ENCODE assay signal across 1 cellular context in genomic region chr9:124197177-124198095, GRCh38.
A peak's percentile ranks its signal among the peaks of the same experiment; 100 is the strongest.
TF ChIP-seq lines count a peak whose summit lies in the region.

No MANE protein-coding gene starts in this region.

TF ChIP-seq in GM12878, 131 proteins besides CTCF, POLR2A, EP300 and RAD21 (continued from another document and continues in another):
- TF ChIP-seq LARP7 (IDR thresholded peaks at IDR 0.05): 0 out of 2 replicates have a peak, but pooled peaks have one; percentile 64
- peak; percentile 70; the same call in 1 of the 2 replicates for TF ChIP-seq IRF5 (IDR thresholded peaks at IDR 0.05; ENCODE audit: borderline replicate concordance)
- no peak for TF ChIP-seq ATF2 (IDR thresholded peaks at IDR 0.05; ENCODE audit: low read length)
- peak; percentile 96 for TF ChIP-seq ATF7 (IDR thresholded peaks at IDR 0.05; ENCODE audit: low read depth)
- TF ChIP-seq, protein P1, sequence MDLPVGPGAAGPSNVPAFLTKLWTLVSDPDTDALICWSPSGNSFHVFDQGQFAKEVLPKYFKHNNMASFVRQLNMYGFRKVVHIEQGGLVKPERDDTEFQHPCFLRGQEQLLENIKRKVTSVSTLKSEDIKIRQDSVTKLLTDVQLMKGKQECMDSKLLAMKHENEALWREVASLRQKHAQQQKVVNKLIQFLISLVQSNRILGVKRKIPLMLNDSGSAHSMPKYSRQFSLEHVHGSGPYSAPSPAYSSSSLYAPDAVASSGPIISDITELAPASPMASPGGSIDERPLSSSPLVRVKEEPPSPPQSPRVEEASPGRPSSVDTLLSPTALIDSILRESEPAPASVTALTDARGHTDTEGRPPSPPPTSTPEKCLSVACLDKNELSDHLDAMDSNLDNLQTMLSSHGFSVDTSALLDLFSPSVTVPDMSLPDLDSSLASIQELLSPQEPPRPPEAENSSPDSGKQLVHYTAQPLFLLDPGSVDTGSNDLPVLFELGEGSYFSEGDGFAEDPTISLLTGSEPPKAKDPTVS (IDR thresholded peaks at IDR 0.05; ENCODE audit: low read depth, low read length): no peak
- TF ChIP-seq, protein P2, sequence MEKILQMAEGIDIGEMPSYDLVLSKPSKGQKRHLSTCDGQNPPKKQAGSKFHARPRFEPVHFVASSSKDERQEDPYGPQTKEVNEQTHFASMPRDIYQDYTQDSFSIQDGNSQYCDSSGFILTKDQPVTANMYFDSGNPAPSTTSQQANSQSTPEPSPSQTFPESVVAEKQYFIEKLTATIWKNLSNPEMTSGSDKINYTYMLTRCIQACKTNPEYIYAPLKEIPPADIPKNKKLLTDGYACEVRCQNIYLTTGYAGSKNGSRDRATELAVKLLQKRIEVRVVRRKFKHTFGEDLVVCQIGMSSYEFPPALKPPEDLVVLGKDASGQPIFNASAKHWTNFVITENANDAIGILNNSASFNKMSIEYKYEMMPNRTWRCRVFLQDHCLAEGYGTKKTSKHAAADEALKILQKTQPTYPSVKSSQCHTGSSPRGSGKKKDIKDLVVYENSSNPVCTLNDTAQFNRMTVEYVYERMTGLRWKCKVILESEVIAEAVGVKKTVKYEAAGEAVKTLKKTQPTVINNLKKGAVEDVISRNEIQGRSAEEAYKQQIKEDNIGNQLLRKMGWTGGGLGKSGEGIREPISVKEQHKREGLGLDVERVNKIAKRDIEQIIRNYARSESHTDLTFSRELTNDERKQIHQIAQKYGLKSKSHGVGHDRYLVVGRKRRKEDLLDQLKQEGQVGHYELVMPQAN (conservative IDR thresholded peaks at IDR 0.05): peak; percentile 32; the same call in 1 of the 2 replicates
- TF ChIP-seq EED (IDR thresholded peaks at IDR 0.05; ENCODE audit: low read depth): peak; percentile 97
- TF ChIP-seq JUND (IDR thresholded peaks at IDR 0.05; ENCODE audit: low read depth, low read length): peak; percentile 62; the same call in 1 of the 2 replicates
- no peak; the same call in 1 of the 2 replicates for TF ChIP-seq CHD4 (IDR thresholded peaks at IDR 0.05)
- TF ChIP-seq TCF3 (IDR thresholded peaks at IDR 0.05; ENCODE audit: borderline replicate concordance, insufficient read depth, low read depth, low read length): no peak; the same call in 1 of the 2 replicates
- TF ChIP-seq IKZF2 (IDR thresholded peaks at IDR 0.05): peak; percentile 99
- TF ChIP-seq E2F8 (IDR thresholded peaks at IDR 0.05; ENCODE audit: low read depth, partially characterized antibody): peak; percentile 39
- peak; percentile 48 for TF ChIP-seq SP1 (IDR thresholded peaks at IDR 0.05; ENCODE audit: low read depth, low read length)
- TF ChIP-seq FOXM1 (IDR thresholded peaks at IDR 0.05; ENCODE audit: low read depth, low read length): no peak
- TF ChIP-seq, protein P3, sequence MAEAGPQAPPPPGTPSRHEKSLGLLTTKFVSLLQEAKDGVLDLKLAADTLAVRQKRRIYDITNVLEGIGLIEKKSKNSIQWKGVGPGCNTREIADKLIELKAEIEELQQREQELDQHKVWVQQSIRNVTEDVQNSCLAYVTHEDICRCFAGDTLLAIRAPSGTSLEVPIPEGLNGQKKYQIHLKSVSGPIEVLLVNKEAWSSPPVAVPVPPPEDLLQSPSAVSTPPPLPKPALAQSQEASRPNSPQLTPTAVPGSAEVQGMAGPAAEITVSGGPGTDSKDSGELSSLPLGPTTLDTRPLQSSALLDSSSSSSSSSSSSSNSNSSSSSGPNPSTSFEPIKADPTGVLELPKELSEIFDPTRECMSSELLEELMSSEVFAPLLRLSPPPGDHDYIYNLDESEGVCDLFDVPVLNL (IDR thresholded peaks at IDR 0.05; ENCODE audit: low read depth, low read length): no peak
- no peak for TF ChIP-seq SUPT20H (IDR thresholded peaks at IDR 0.05; ENCODE audit: borderline replicate concordance, control insufficient read depth, low read depth, low read length)
- TF ChIP-seq ZBTB11 (CRISPR knock-in tag; IDR thresholded peaks at IDR 0.05): no peak
- TF ChIP-seq SREBF1 (IDR thresholded peaks at IDR 0.05; ENCODE audit: low read length): peak; percentile 51
- no peak for TF ChIP-seq STAT3 (IDR thresholded peaks at IDR 0.05; ENCODE audit: low read depth, low read length)
- no peak; the same call in 1 of the 2 replicates for TF ChIP-seq MXI1 (IDR thresholded peaks at IDR 0.05; ENCODE audit: low read depth, low read length)
- no peak for TF ChIP-seq MTA3 (IDR thresholded peaks at IDR 0.05; ENCODE audit: borderline replicate concordance, low read length)
- TF ChIP-seq ASH2L (IDR thresholded peaks at IDR 0.05; ENCODE audit: borderline replicate concordance, low read depth): no peak
- TF ChIP-seq BMI1 (IDR thresholded peaks at IDR 0.05; ENCODE audit: borderline replicate concordance): peak; percentile 80; the same call in 1 of the 2 replicates
- TF ChIP-seq EGR1 (IDR thresholded peaks at IDR 0.05; ENCODE audit: borderline replicate concordance in 1 of 2, low read depth in 2 of 2, low read length in 2 of 2): peak in 1 of 2 experiments; percentile 70; a peak in 1 of 3 replicates
- TF ChIP-seq NFYA (IDR thresholded peaks at IDR 0.05; ENCODE audit: borderline replicate concordance, low read depth, low read length): no peak
- TF ChIP-seq RELA (IDR thresholded peaks at IDR 0.05; ENCODE audit: borderline replicate concordance, partially characterized antibody): no peak
- TF ChIP-seq, protein P4, sequence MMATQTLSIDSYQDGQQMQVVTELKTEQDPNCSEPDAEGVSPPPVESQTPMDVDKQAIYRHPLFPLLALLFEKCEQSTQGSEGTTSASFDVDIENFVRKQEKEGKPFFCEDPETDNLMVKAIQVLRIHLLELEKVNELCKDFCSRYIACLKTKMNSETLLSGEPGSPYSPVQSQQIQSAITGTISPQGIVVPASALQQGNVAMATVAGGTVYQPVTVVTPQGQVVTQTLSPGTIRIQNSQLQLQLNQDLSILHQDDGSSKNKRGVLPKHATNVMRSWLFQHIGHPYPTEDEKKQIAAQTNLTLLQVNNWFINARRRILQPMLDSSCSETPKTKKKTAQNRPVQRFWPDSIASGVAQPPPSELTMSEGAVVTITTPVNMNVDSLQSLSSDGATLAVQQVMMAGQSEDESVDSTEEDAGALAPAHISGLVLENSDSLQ (IDR thresholded peaks at IDR 0.05): peak; percentile 50; the same call in 1 of the 2 replicates
- TF ChIP-seq CEBPZ (IDR thresholded peaks at IDR 0.05; ENCODE audit: low read depth, low read length): no peak
- no peak for TF ChIP-seq FOS (IDR thresholded peaks at IDR 0.05; ENCODE audit: borderline replicate concordance, extremely low read depth, insufficient read length)
- TF ChIP-seq NFIC (IDR thresholded peaks at IDR 0.05; ENCODE audit: low read depth, low read length): no peak
- TF ChIP-seq, protein P5, sequence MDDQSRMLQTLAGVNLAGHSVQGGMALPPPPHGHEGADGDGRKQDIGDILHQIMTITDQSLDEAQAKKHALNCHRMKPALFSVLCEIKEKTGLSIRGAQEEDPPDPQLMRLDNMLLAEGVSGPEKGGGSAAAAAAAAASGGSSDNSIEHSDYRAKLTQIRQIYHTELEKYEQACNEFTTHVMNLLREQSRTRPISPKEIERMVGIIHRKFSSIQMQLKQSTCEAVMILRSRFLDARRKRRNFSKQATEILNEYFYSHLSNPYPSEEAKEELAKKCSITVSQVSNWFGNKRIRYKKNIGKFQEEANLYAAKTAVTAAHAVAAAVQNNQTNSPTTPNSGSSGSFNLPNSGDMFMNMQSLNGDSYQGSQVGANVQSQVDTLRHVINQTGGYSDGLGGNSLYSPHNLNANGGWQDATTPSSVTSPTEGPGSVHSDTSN (IDR thresholded peaks at IDR 0.05; ENCODE audit: insufficient replicate concordance, low read depth, low read length): no peak
- peak; percentile 74; the same call in 1 of the 2 replicates for TF ChIP-seq POLR2AphosphoS2 (IDR thresholded peaks at IDR 0.05; ENCODE audit: low read depth, low read length)
- TF ChIP-seq MYB (IDR thresholded peaks at IDR 0.05; ENCODE audit: borderline replicate concordance, low read depth, low read length): no peak
- TF ChIP-seq ZNF274 (IDR thresholded peaks at IDR 0.05; ENCODE audit: insufficient read depth, insufficient read length): no peak
- no peak for TF ChIP-seq HDAC2 (IDR thresholded peaks at IDR 0.05)
- peak in 1 of 2 experiments; percentile 13; a peak in 1 of 4 replicates for TF ChIP-seq CEBPB (IDR thresholded peaks at IDR 0.05; ENCODE audit: borderline replicate concordance in 1 of 2, low read depth in 2 of 2, low read length in 2 of 2)
- TF ChIP-seq SMAD1 (IDR thresholded peaks at IDR 0.05; ENCODE audit: low read depth, partially characterized antibody): peak; percentile 30
- TF ChIP-seq ZNF24 (IDR thresholded peaks at IDR 0.05): 0 out of 2 replicates have a peak, but pooled peaks have one; percentile 4
- no peak for TF ChIP-seq BRCA1 (IDR thresholded peaks at IDR 0.05; ENCODE audit: low read depth, low read length)
